26 cellular contexts compared by ENCODE assay signal in genomic region chr17:53387745-53388144, GRCh38.
DNase-seq lines count a peak whose midpoint lies in the region; ATAC-seq, FAIRE-seq and TF ChIP-seq lines count a peak whose summit lies in the region.
"Had no signal": no experiment of that assay in that cellular context is flagged by ENCODE, and none has a peak within 500 bp of the region (broad histone marks: within the 10 kb centered on the region; RNA-seq: fewer than 3 reads in every experiment).

No MANE protein-coding gene starts in this region.

- H2BK120ac ChIP-seq in H1 (replicated peaks; ENCODE audit: low read depth, low read length), result no peak overlapping the region

- H3K27ac ChIP-seq in SK-N-SH (ENCODE audit: low read depth in 2 of 2, low read length in 1 of 2) (no peak overlapping the region), PC-3 (ENCODE audit: low read length) (no peak overlapping the region), H1 (ENCODE audit: low read depth, low read length) (no peak overlapping the region), heart right ventricle (no peak overlapping the region)
- H3K27ac ChIP-seq: 22Rv1; A549; BLaER1 treated with 17β-estradiol and CSF1 and Interleukin-3, amounts not matched to agents 10 nM and 100 nM; C4-2B had no signal

- TF ChIP-seq POLR2A in H1 (IDR thresholded peaks at IDR 0.05; ENCODE audit: control extremely low read depth in 1 of 2, low read depth in 2 of 2, low read length in 2 of 2), result no peak

- H3K9me3 ChIP-seq in SK-N-SH (0 out of 2 replicates have a peak, but pooled peaks cover 3% of the 10 kb centered on the region), PC-3 (ENCODE audit: low read length) (peaks cover 26% of the 10 kb centered on the region), H1 (ENCODE audit: insufficient read depth in 2 of 2, low read depth in 1 of 2, low read length in 1 of 2) (no peaks in the 10 kb centered on the region), heart right ventricle (no peaks in the 10 kb centered on the region)
- H3K9me3 ChIP-seq: BLaER1 treated with 17β-estradiol and CSF1 and Interleukin-3, amounts not matched to agents 10 nM and 100 nM had no signal

- H2BK5ac ChIP-seq in H1 (ENCODE audit: low read depth, low read length), result no peak overlapping the region

- H3K9ac ChIP-seq in SK-N-SH (no peak overlapping the region), PC-3 (ENCODE audit: low read length) (no peak overlapping the region), H1 (replicated peaks in 1 of 4; ENCODE audit: extremely low read depth in 1 of 4, low read depth in 3 of 4, low read length in 3 of 4) (no peak overlapping the region)
- H3K9ac ChIP-seq: BLaER1 treated with 17β-estradiol and CSF1 and Interleukin-3, amounts not matched to agents 10 nM and 100 nM had no signal

- CTCF ChIA-PET in SK-N-SH (lab: Yijun Ruan, JAX), result no interaction called here
- CTCF ChIA-PET in PC-3 (lab: Charles Lee), result no interaction called here
- CTCF ChIA-PET in H1 (lab: Charles Lee; ENCODE audit: partially characterized antibody), result no interaction called here

- no peak overlapping the region for H3K14ac ChIP-seq in H1 (ENCODE audit: insufficient read length)

- H3K4me2 ChIP-seq in SK-N-SH (no peak overlapping the region), PC-3 (ENCODE audit: low read length) (no peak overlapping the region), H1 (ENCODE audit: insufficient read depth in 1 of 2, low read depth in 2 of 2, low read length in 2 of 2) (no peak overlapping the region)
- H3K4me2 ChIP-seq: A549; BLaER1 treated with 17β-estradiol and CSF1 and Interleukin-3, amounts not matched to agents 10 nM and 100 nM had no signal

- no peak overlapping the region for H3K56ac ChIP-seq in H1 (replicated peaks; ENCODE audit: insufficient read length, low read depth, low read length)

- POLR2A ChIA-PET in SK-N-SH (lab: Yijun Ruan, JAX) (no interaction called here), PC-3 (lab: Charles Lee; ENCODE audit: unreplicated experiment) (no interaction called here), H1 (lab: Charles Lee; ENCODE audit: partially characterized antibody) (no interaction called here)

- H2BK15ac ChIP-seq in H1 (ENCODE audit: low read length), result no peak overlapping the region

- H3K4me3 Mint-ChIP-seq in CD14-positive monocyte, result no peak overlapping the region
- H3K4me3 Mint-ChIP-seq: B cell; CD4-positive, alpha-beta memory T cell; CD4-positive, CD25-positive, alpha-beta regulatory T cell; CD8-positive, alpha-beta memory T cell had no signal

- H3K79me2 ChIP-seq in SK-N-SH (ENCODE audit: insufficient read depth), result no peaks in the 10 kb centered on the region
- no peaks in the 10 kb centered on the region for H3K79me2 ChIP-seq in PC-3 (ENCODE audit: low read length)
- H3K79me2 ChIP-seq in H1 (ENCODE audit: control insufficient read depth in 1 of 2, insufficient read depth in 2 of 2, low read length in 2 of 2), result no peaks in the 10 kb centered on the region

- H2BK12ac ChIP-seq in H1 (ENCODE audit: low read depth, low read length), result no peak overlapping the region

- TF ChIP-seq EP300 in SK-N-SH (IDR thresholded peaks at IDR 0.05; ENCODE audit: borderline replicate concordance in 1 of 2, low read depth in 1 of 2, low read length in 1 of 2), result no peak
- TF ChIP-seq EP300 in H1 (IDR thresholded peaks at IDR 0.05; ENCODE audit: borderline replicate concordance in 1 of 2, low read depth in 2 of 2, low read length in 2 of 2), result no peak

- H3K27me3 ChIP-seq in SK-N-SH (ENCODE audit: insufficient read depth) (no peaks in the 10 kb centered on the region), PC-3 (ENCODE audit: low read length) (no peaks in the 10 kb centered on the region), H1 (replicated peaks in 1 of 4; ENCODE audit: control insufficient read depth in 3 of 4, extremely low read depth in 1 of 4, insufficient read depth in 3 of 4, low read length in 3 of 4) (peaks cover 0 to 2% (median 0%) of the 10 kb centered on the region in 4 experiments; a peak in 1 of 7 replicates), heart right ventricle (no peaks in the 10 kb centered on the region)
- H3K27me3 ChIP-seq: BLaER1 treated with 17β-estradiol and CSF1 and Interleukin-3, amounts not matched to agents 10 nM and 100 nM had no signal

- no peak overlapping the region for H3K23ac ChIP-seq in H1 (ENCODE audit: insufficient read length)

- TF ChIP-seq RAD21 in SK-N-SH (IDR thresholded peaks at IDR 0.05; ENCODE audit: low read length) (no peak), H1 (IDR thresholded peaks at IDR 0.05 in 1 of 2, conservative IDR thresholded peaks at IDR 0.05 in 1 of 2; ENCODE audit: low read depth in 2 of 2, low read length in 2 of 2) (no peak)

- BruUV-seq in PC-3 (replicated peaks; lab: Mats Ljungman, UMichigan), result no TSS peak

- no peak overlapping the region for H2AK5ac ChIP-seq in H1 (ENCODE audit: low read depth, low read length)

- no peak overlapping the region for H4K91ac ChIP-seq in H1 (replicated peaks; ENCODE audit: insufficient read length, low read length)

- no peaks in the 10 kb centered on the region for H3K4me1 Mint-ChIP-seq in CD14-positive monocyte
- H3K4me1 Mint-ChIP-seq: B cell; CD4-positive, alpha-beta memory T cell; CD4-positive, CD25-positive, alpha-beta regulatory T cell; CD8-positive, alpha-beta memory T cell had no signal

- TF ChIP-seq CTCF in SK-N-SH (IDR thresholded peaks at IDR 0.05) (no peak), PC-3 (conservative IDR thresholded peaks at IDR 0.05; ENCODE audit: low read depth, low read length) (no peak), H1 (IDR thresholded peaks at IDR 0.05; ENCODE audit: control extremely low read depth in 1 of 3, insufficient read depth in 1 of 3, low read depth in 1 of 3, low read length in 3 of 3) (no peak), CD14-positive monocyte (IDR thresholded peaks at IDR 0.05) (no peak), heart right ventricle (IDR thresholded peaks at IDR 0.05) (no peak)

- H3F3A ChIP-seq in SK-N-SH (replicated peaks; ENCODE audit: insufficient read depth) (no peaks in the 10 kb centered on the region), PC-3 (ENCODE audit: low read length, unreplicated experiment) (no peaks in the 10 kb centered on the region)

- H4K20me1 ChIP-seq in SK-N-SH (ENCODE audit: insufficient read depth), result no peaks in the 10 kb centered on the region
- no peaks in the 10 kb centered on the region for H4K20me1 ChIP-seq in PC-3 (ENCODE audit: low read length)
- H4K20me1 ChIP-seq in H1 (replicated peaks in 1 of 2; ENCODE audit: control insufficient read depth in 1 of 2, insufficient read depth in 2 of 2, low read length in 2 of 2), result no peaks in the 10 kb centered on the region
- H4K20me1 ChIP-seq: BLaER1 treated with 17β-estradiol and CSF1 and Interleukin-3, amounts not matched to agents 10 nM and 100 nM had no signal

- H3K36me3 ChIP-seq in SK-N-SH (replicated peaks in 1 of 2; ENCODE audit: control insufficient read depth in 1 of 2, insufficient read depth in 2 of 2, low read length in 1 of 2), result no peaks in the 10 kb centered on the region
- no peaks in the 10 kb centered on the region for H3K36me3 ChIP-seq in PC-3 (ENCODE audit: low read depth, low read length)
- no peaks in the 10 kb centered on the region for H3K36me3 ChIP-seq in H1 (ENCODE audit: control insufficient read depth in 2 of 4, insufficient read depth in 4 of 4, low read length in 3 of 4)
- no peaks in the 10 kb centered on the region for H3K36me3 ChIP-seq in heart right ventricle
- H3K36me3 ChIP-seq: BLaER1 treated with 17β-estradiol and CSF1 and Interleukin-3, amounts not matched to agents 10 nM and 100 nM had no signal

- H3K18ac ChIP-seq in H1 (ENCODE audit: extremely low read depth, low read length), result no peak overlapping the region

- peaks cover 0 to 1% (median 0%) of the 10 kb centered on the region in 7 donors for H3K9me3 Mint-ChIP-seq in CD14-positive monocyte

- no peaks in the 10 kb centered on the region for H3K79me1 ChIP-seq in H1 (ENCODE audit: low read depth, low read length)

- DNase-seq in SK-N-SH, result no peak
- DNase-seq in PC-3, result peak; percentile 23
- DNase-seq in H1 (ENCODE audit: low read depth in 1 of 2, low spot score in 2 of 2), result no peak
- no peak for DNase-seq in CD14-positive monocyte (ENCODE audit: low spot score)
- DNase-seq in heart right ventricle, result no peak
- DNase-seq: AML-193; CD4-positive, alpha-beta memory T cell; CD4-positive, CD25-positive, alpha-beta regulatory T cell; CD8-positive, alpha-beta memory T cell; COR-L47; DMS 273 treated with DMSO at 0.1 percent for 48 hours; DMS153; DMS53; DMS79; DND-41; EL; GF-D8 had no signal

- H2AFZ ChIP-seq in SK-N-SH (ENCODE audit: low read depth) (no peak overlapping the region), PC-3 (ENCODE audit: low read length) (no peak overlapping the region), H1 (ENCODE audit: low read length) (0 out of 2 replicates have a peak overlapping the region, but pooled peaks have one; percentile 19)

- 23% methylated on average over 3 of the region's 3 CpGs for WGBS in SK-N-SH (ENCODE audit: low lambda C conversion rate)
- WGBS in H1 (ENCODE audit: extremely low coverage in 1 of 2, insufficient coverage in 1 of 2, insufficient read length in 1 of 2, insufficient replicate concordance in 2 of 2, low coverage in 1 of 2, low lambda C conversion rate in 2 of 2, missing lambda C conversion rate in 1 of 2), 2 experiments, result 91% methylated on average over 3 of the region's 3 CpGs; no CpG with 5 or more reads in 1 of the 2 experiments
- WGBS in heart right ventricle, 2 donors, result 57 to 59% methylated on average over 3 of the region's 3 CpGs

- intact Hi-C loops in PC-3 (cut with micrococcal nuclease), result no loop called here
- intact Hi-C loops in CD14-positive monocyte (cut with micrococcal nuclease), result no loop called here
- intact Hi-C loops in heart right ventricle (cut with DNase I), result no loop called here

- no peak overlapping the region for H3K4me3 ChIP-seq in SK-N-SH (ENCODE audit: low read depth in 2 of 2, low read length in 1 of 2)
- H3K4me3 ChIP-seq in PC-3 (ENCODE audit: low read length), result no peak overlapping the region
- no peak overlapping the region for H3K4me3 ChIP-seq in H1 (ENCODE audit: extremely low read depth in 1 of 4, insufficient read depth in 2 of 4, low read depth in 3 of 4, low read length in 4 of 4)
- no peak overlapping the region for H3K4me3 ChIP-seq in heart right ventricle
- H3K4me3 ChIP-seq: A549; BLaER1 treated with 17β-estradiol and CSF1 and Interleukin-3, amounts not matched to agents 10 nM and 100 nM had no signal

- ATAC-seq in SK-N-SH treated with all-trans-retinoic acid at 6 μM for 48 hours (no peak), PC-3 (no peak), GM18519 (IDR thresholded peaks at IDR 0.05; ENCODE audit: low FRiP score, unreplicated experiment) (no peak), heart right ventricle (no peak)
- ATAC-seq: A549 had no signal

- no peaks in the 10 kb centered on the region for H3K23me2 ChIP-seq in H1 (ENCODE audit: low read depth, low read length)

- no peaks in the 10 kb centered on the region for H3K27me3 Mint-ChIP-seq in CD14-positive monocyte (ENCODE audit: low read depth in 3 of 3)
- H3K27me3 Mint-ChIP-seq: B cell; CD4-positive, alpha-beta memory T cell; CD4-positive, CD25-positive, alpha-beta regulatory T cell; CD8-positive, alpha-beta memory T cell had no signal

- H3K4ac ChIP-seq in H1 (replicated peaks; ENCODE audit: insufficient read length, low read depth, low read length), result no peak overlapping the region

- no peak overlapping the region for H4K5ac ChIP-seq in H1 (ENCODE audit: insufficient read length, low read depth, low read length)

- no peak overlapping the region for H2BK20ac ChIP-seq in H1 (ENCODE audit: low read length)

- H3K9me2 ChIP-seq in SK-N-SH (0 out of 2 replicates have a peak, but pooled peaks cover 3% of the 10 kb centered on the region), PC-3 (replicated peaks; ENCODE audit: low read length) (no peaks in the 10 kb centered on the region)

- FAIRE-seq in H1 (lab: Jason Lieb, UNC), result no peak
- FAIRE-seq: A549, G401.6, GM12891 had no signal

- no peak overlapping the region for H3K27ac Mint-ChIP-seq in CD14-positive monocyte
- H3K27ac Mint-ChIP-seq: B cell; CD4-positive, alpha-beta memory T cell; CD4-positive, CD25-positive, alpha-beta regulatory T cell; CD8-positive, alpha-beta memory T cell had no signal

- no peaks in the 10 kb centered on the region for H3K36me3 Mint-ChIP-seq in CD14-positive monocyte
- H3K36me3 Mint-ChIP-seq: CD4-positive, alpha-beta memory T cell; CD4-positive, CD25-positive, alpha-beta regulatory T cell; CD8-positive, alpha-beta memory T cell had no signal

- H3K4me1 ChIP-seq in SK-N-SH (ENCODE audit: control insufficient read depth in 1 of 2, insufficient read depth in 2 of 2, low read depth in 1 of 2, low read length in 1 of 2), result peaks cover 0 to 2% of the 10 kb centered on the region in 2 experiments; a peak in 1 of 4 replicates
- H3K4me1 ChIP-seq in PC-3 (ENCODE audit: insufficient read depth, low read length), result no peaks in the 10 kb centered on the region
- H3K4me1 ChIP-seq in H1 (replicated peaks in 1 of 4; ENCODE audit: control insufficient read depth in 3 of 4, insufficient read depth in 4 of 4, low read length in 3 of 4), result no peaks in the 10 kb centered on the region
- H3K4me1 ChIP-seq in heart right ventricle, result no peaks in the 10 kb centered on the region
- H3K4me1 ChIP-seq: A549; BLaER1 treated with 17β-estradiol and CSF1 and Interleukin-3, amounts not matched to agents 10 nM and 100 nM had no signal

- no peak overlapping the region for H4K8ac ChIP-seq in H1 (ENCODE audit: extremely low read depth, insufficient read depth, low read length)
